In the genomic region with DNA sequence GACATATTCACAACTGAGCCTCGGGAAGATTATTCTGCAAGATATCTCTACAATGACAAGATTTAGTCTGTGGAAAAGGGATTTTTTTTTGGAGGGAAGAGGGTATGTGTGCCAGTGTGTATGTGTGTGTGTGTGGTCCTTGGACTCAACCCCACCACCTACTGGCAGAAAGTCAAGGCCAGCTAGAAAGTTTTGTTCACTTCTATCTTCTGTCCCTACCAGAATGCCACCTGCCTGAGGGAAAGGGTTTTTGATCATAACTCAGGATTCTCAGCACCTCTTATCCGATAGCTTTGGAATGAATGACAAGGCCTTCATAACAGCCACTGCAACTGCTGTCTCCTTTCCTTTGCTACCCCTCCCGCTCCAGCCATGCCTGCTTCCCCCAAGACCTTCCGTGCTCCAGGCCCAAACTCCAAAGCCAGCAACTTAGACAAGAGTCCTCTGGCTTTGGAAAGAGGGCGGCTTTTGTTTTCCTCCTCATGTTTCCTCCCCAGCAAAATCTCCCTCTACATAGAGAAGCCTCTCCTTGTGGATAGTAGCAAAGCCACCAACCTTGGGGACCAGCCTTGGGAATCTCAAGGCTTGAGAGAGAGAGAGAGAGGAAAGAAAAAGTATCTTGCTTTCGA, we compare ENCODE assay signal across 8 cellular contexts. TPM values are rescaled to one million over a fixed set of nuclear protein-coding genes. Genes with fewer than 3 reads are reported as not detected.
A peak's percentile ranks its signal among the peaks of the same experiment; 100 is the strongest.
DNase-seq lines count a peak whose midpoint lies in the region; ATAC-seq and TF ChIP-seq lines count a peak whose summit lies in the region.

No MANE protein-coding gene starts in this region.

- H3K4me1 ChIP-seq in neuron (ENCODE audit: insufficient read depth, low read length), result peaks cover 13% of the 10 kb centered on the region

- peak; percentile 65 for TF ChIP-seq CTCF in VCaP (conservative IDR thresholded peaks at IDR 0.05)
- peak; percentile 25 for TF ChIP-seq CTCF in fibroblast of the aortic adventitia (IDR thresholded peaks at IDR 0.05; ENCODE audit: insufficient read depth, low read length)

- DNase-seq in activated naive CD4-positive, alpha-beta T cell treated with Interleukin-2 at 50 U/mL for 16 hours, result peak; percentile 14
- no peak for DNase-seq in activated naive CD4-positive, alpha-beta T cell (lab: John Stamatoyannopoulos, UW)
- peak; percentile 46 for DNase-seq in HS-27A (ENCODE audit: low read depth)
- peak; percentile 33 for DNase-seq in fibroblast of the aortic adventitia (ENCODE audit: low read depth)
- DNase-seq in NK-92 treated with Interleukin-12 subunit alpha and Interleukin-12 subunit beta, amount 100 ng/mL, for 24 hours (lab: John Stamatoyannopoulos, UW), result no peak

- H3K4me3 ChIP-seq in fibroblast of the aortic adventitia (ENCODE audit: low read depth, low read length), result peak overlapping the region; percentile 50
- peak overlapping the region; percentile 66 for H3K4me3 ChIP-seq in neuron (ENCODE audit: low read length)

- peak overlapping the region; percentile 71 for H2AFZ ChIP-seq in neuron (ENCODE audit: low read depth, low read length)

- no peaks in the 10 kb centered on the region for H3K27me3 ChIP-seq in neuron (ENCODE audit: insufficient read depth, low read length)

- H3K36me3 ChIP-seq in neuron (ENCODE audit: insufficient read depth, low read length), result peaks cover 5% of the 10 kb centered on the region

- peaks cover 2% of the 10 kb centered on the region for H3K9me3 ChIP-seq in neuron (ENCODE audit: low read length)

- H3K27ac ChIP-seq in VCaP, result peak overlapping the region; percentile 41

- no peak for ATAC-seq in HG03108 (IDR thresholded peaks at IDR 0.05; ENCODE audit: unreplicated experiment)

RNA-seq across cellular contexts. Expression of gene BTN3A1, which starts 18.6 kb away (rescaled TPM):
- total RNA-seq in fibroblast of the aortic adventitia (ENCODE audit: low replicate concordance), result 24.0 and 83.6 TPM in 2 replicates

RNA-seq across cellular contexts. Expression of gene BTN3A3, which starts 19.6 kb away (rescaled TPM):
- total RNA-seq in fibroblast of the aortic adventitia (ENCODE audit: low replicate concordance), result 17.7 and 20.5 TPM in 2 replicates

RNA-seq across cellular contexts. Expression of gene BTN2A1, which starts 37.0 kb away (rescaled TPM):
- total RNA-seq in fibroblast of the aortic adventitia (ENCODE audit: low replicate concordance), result 11.7 and 17.9 TPM in 2 replicates

RNA-seq across cellular contexts. Expression of gene BTN2A2, which starts 37.8 kb away (rescaled TPM):
- 7.5 and 10.2 TPM in 2 replicates for total RNA-seq in fibroblast of the aortic adventitia (ENCODE audit: low replicate concordance)

RNA-seq across cellular contexts. Expression of gene BTN3A2, which starts 55.7 kb away (rescaled TPM):
- 19.2 and 26.3 TPM in 2 replicates for total RNA-seq in fibroblast of the aortic adventitia (ENCODE audit: low replicate concordance)

Comparison
In these comparisons a context has a peak if more than half of its experiments do, and no peak if none do; other contexts are left out.
1. DNase-seq: peak in activated naive CD4-positive, alpha-beta T cell treated with Interleukin-2 at 50 U/mL for 16 hours (single experiment), HS-27A (single experiment) and fibroblast of the aortic adventitia (single experiment); none in activated naive CD4-positive, alpha-beta T cell (0 of 4) and NK-92 treated with Interleukin-12 subunit alpha and Interleukin-12 subunit beta, amount 100 ng/mL, for 24 hours (single experiment).